ENCODE assay signal across 10 cellular contexts in the genomic region with DNA sequence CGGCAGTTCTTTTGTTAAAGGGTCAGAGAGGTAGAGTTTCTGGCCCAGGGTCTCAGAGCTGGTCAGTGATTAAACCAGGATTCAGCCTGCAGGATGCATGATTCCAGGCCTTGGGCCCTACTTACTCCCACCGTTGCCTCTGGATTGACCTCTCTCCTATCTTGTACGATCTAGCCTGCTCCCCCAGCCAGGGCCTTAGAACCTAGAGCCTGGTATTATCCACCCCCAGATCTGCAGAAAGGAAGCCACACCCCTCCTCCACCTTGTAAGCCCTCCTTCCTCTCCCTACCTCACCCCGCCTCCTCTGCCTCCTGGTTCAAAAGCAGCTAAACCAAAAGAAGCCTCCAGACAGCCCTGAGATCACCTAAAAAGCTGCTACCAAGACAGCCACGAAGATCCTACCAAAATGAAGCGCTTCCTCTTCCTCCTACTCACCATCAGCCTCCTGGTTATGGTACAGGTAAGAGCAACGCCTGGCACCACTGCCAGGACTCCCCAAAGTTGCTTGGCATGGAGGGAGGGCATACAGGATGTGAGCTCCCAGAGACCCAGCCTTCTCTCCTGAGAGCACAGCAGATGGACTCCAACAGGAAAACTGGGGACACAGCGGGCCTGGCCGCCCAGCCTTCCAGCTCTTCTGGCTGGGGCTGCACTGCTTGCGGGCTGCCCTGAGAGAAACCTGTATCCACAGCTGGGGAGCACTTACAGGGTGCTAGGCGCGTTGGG. TPM values are rescaled to one million over a fixed set of nuclear protein-coding genes. Genes with fewer than 3 reads are reported as not detected.
DNase-seq lines count a peak whose midpoint lies in the region; ATAC-seq and TF ChIP-seq lines count a peak whose summit lies in the region.
"Had no signal": no experiment of that assay in that cellular context is flagged by ENCODE, and none has a peak within 500 bp of the region (broad histone marks: within the 10 kb centered on the region; RNA-seq: fewer than 3 reads in every experiment).

A gene with protein sequence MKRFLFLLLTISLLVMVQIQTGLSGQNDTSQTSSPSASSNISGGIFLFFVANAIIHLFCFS (plus strand): TSS at position 347 of the 726 bp plus-strand sequence. CDS start 60 bp downstream, at position 407.

- peak; percentile 65 for ATAC-seq in activated T-helper 17 cell treated with anti-CD3 and anti-CD28 coated beads, Interleukin-2, amount 50 U/mL, for 72 hours (replicated peaks)
- ATAC-seq in foreskin keratinocyte = no peak

- H3K27ac Mint-ChIP-seq in activated T-helper 17 cell treated with anti-CD3 and anti-CD28 coated beads, Interleukin-2, amount 50 U/mL, for 72 hours = peak within 1 kb of the TSS; percentile 96
- peak within 1 kb of the TSS; percentile 89 for H3K27ac Mint-ChIP-seq in nephron progenitor cell

- H3K4me1 ChIP-seq in foreskin keratinocyte = no peaks in the 10 kb centered on the region

- DNase-seq in GM19240 (ENCODE audit: insufficient read length, low spot score) (peak; percentile 58), NOMO-1 treated with DMSO at 0.1 percent for 48 hours (lab: John Stamatoyannopoulos, UW; ENCODE audit: unreplicated experiment) (peak; percentile 69), nephron progenitor cell (no peak), EL (no peak), foreskin keratinocyte (no peak), SIG-M5 (lab: John Stamatoyannopoulos, UW) (no peak), NCI-H774 (lab: John Stamatoyannopoulos, UW) (no peak)

- H3K27me3 ChIP-seq in foreskin keratinocyte = peaks cover 3% of the 10 kb centered on the region

- H3K9me3 Mint-ChIP-seq in activated T-helper 17 cell treated with anti-CD3 and anti-CD28 coated beads, Interleukin-2, amount 50 U/mL, for 72 hours = no peaks in the 10 kb centered on the region
- H3K9me3 Mint-ChIP-seq in nephron progenitor cell = no peaks in the 10 kb centered on the region

- H3K36me3 Mint-ChIP-seq in activated T-helper 17 cell treated with anti-CD3 and anti-CD28 coated beads, Interleukin-2, amount 50 U/mL, for 72 hours (ENCODE audit: low read depth) = peaks cover 53% of the 10 kb centered on the region
- no peaks in the 10 kb centered on the region for H3K36me3 Mint-ChIP-seq in nephron progenitor cell (ENCODE audit: low read depth)

- H3K27ac ChIP-seq in foreskin keratinocyte = no peak within 1 kb of the TSS

- H3K4me3 Mint-ChIP-seq in activated T-helper 17 cell treated with anti-CD3 and anti-CD28 coated beads, Interleukin-2, amount 50 U/mL, for 72 hours = peak within 1 kb of the TSS; percentile 98
- H3K4me3 Mint-ChIP-seq in nephron progenitor cell = peak within 1 kb of the TSS; percentile 35

- H3K27me3 Mint-ChIP-seq in activated T-helper 17 cell treated with anti-CD3 and anti-CD28 coated beads, Interleukin-2, amount 50 U/mL, for 72 hours = no peaks in the 10 kb centered on the region
- peaks cover 10% of the 10 kb centered on the region for H3K27me3 Mint-ChIP-seq in nephron progenitor cell (ENCODE audit: low read depth, poor library complexity)

- TF ChIP-seq CTCF in nephron progenitor cell (IDR thresholded peaks at IDR 0.05) (no peak), foreskin keratinocyte (conservative IDR thresholded peaks at IDR 0.05) (no peak)

- H3K4me1 Mint-ChIP-seq in activated T-helper 17 cell treated with anti-CD3 and anti-CD28 coated beads, Interleukin-2, amount 50 U/mL, for 72 hours = peaks cover 36% of the 10 kb centered on the region
- H3K4me1 Mint-ChIP-seq in nephron progenitor cell = peaks cover 68% of the 10 kb centered on the region

RNA-seq across cellular contexts. Expression of the gene that starts here (rescaled TPM):
- total RNA-seq in activated T-helper 17 cell treated with anti-CD3 and anti-CD28 coated beads, Interleukin-2, amount 50 U/mL, for 72 hours = 100 to 1,000 TPM; 218 to 542 TPM
- total RNA-seq in foreskin keratinocyte = 0.25 TPM in 1 of 2 replicates, not detected in the other
- polyA plus RNA-seq in foreskin keratinocyte = 0.18 and 0.36 TPM in 2 replicates
- total RNA-seq: lung microvascular endothelial cell, M059J had no signal

Comparison
In these comparisons a context has a peak if more than half of its experiments do, and no peak if none do; other contexts are left out.
1. RNA of the gene that starts here (total RNA-seq): 218 to 542 TPM in activated T-helper 17 cell treated with anti-CD3 and anti-CD28 coated beads, Interleukin-2, amount 50 U/mL, for 72 hours; 0.25 TPM in foreskin keratinocyte; every median in the first group is over 100 times any median in the second.
2. DNase-seq: peak in GM19240 (single experiment) and NOMO-1 treated with DMSO at 0.1 percent for 48 hours (single experiment); none in nephron progenitor cell (single experiment), EL (single experiment), foreskin keratinocyte (0 of 2), SIG-M5 (single experiment) and NCI-H774 (single experiment).